12 cellular contexts compared by ENCODE assay signal in the genomic region with DNA sequence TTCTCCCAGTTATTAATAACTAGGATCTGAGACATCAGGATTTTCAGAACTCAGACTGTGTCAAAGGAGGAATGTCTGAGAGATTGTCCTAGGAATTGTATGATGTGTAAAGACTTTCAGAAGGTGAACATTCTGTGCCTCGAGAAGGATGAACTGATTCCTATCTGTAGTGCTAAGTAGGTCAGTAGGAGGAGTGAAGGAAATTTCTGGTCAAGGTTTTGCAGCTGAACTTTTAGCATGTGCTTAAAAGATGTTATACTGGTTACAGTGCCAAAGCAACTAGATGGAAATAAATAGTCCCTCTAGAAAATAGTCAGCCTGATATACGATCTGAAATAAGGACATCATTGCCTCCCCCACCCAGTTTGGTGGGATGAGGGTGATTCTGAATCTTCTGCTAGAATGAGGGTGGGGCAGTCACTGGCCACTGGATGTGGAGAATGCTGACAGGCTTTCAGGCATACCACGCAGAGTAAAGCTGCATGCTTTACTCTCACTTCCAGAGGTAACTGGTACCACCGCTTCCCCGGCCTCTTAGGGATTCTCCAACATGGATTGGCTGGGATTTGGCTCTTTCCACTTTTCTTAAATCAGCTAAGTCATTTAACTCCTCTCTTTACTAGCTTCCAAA. TPM values are rescaled to one million over a fixed set of nuclear protein-coding genes. Genes with fewer than 3 reads are reported as not detected.
DNase-seq lines count a peak whose midpoint lies in the region; ATAC-seq and TF ChIP-seq lines count a peak whose summit lies in the region.
"Had no signal": no experiment of that assay in that cellular context is flagged by ENCODE, and none has a peak within 500 bp of the region (broad histone marks: within the 10 kb centered on the region; RNA-seq: fewer than 3 reads in every experiment).

No MANE protein-coding gene starts in this region.

- no peaks in the 10 kb centered on the region for H3K9me3 Mint-ChIP-seq in brain
- H3K9me3 Mint-ChIP-seq: activated naive CD4-positive, alpha-beta T cell treated with anti-CD3 and anti-CD28 coated beads for 36 hours had no signal

- H3K4me3 ChIP-seq in stomach (no peak overlapping the region), left lung (no peak overlapping the region)

- no peak for TF ChIP-seq EP300 in stomach (IDR thresholded peaks at IDR 0.05)

- H3K4me1 ChIP-seq in stomach (peaks cover 0 to 27% (median 8%) of the 10 kb centered on the region in 4 donors), left lung (peaks cover 5 to 6% of the 10 kb centered on the region in 2 donors)

- no peaks in the 10 kb centered on the region for H3K27me3 Mint-ChIP-seq in brain

- no peaks in the 10 kb centered on the region for H3K27me3 ChIP-seq in stomach
- no peaks in the 10 kb centered on the region for H3K27me3 ChIP-seq in left lung

- H3K27ac Mint-ChIP-seq in brain = peak overlapping the region in 3 of 5 experiments; percentile 25 to 77 (median 77)
- H3K27ac Mint-ChIP-seq: activated naive CD4-positive, alpha-beta T cell treated with anti-CD3 and anti-CD28 coated beads for 36 hours had no signal

- intact Hi-C loops in stomach (cut with DNase I; ENCODE audit: low total_unique reads) = no loop called here
- intact Hi-C loops in left lung (cut with DNase I) = no loop called here

- no peak for TF ChIP-seq CTCF in brain (conservative IDR thresholded peaks at IDR 0.05)
- no peak for TF ChIP-seq CTCF in stomach (IDR thresholded peaks at IDR 0.05)
- no peak for TF ChIP-seq CTCF in left lung (IDR thresholded peaks at IDR 0.05)

- H3K27ac ChIP-seq in stomach (peak overlapping the region in 4 of 5 donors; percentile 42 to 71 (median 48)), left lung (peak overlapping the region in 1 of 2 donors; percentile 13)

- WGBS in stomach, 5 donors = 54 to 62% (median 55%) methylated on average over 5 of the region's 5 CpGs

- ATAC-seq in left lung = no peak

- DNase-seq in GM03348 (ENCODE audit: low spot score) (peak; percentile 48), islet precursor cell (peak; percentile 54), stomach (no peak), left lung (no peak), NCI-H2081 treated with DMSO at 0.1 percent for 48 hours (lab: John Stamatoyannopoulos, UW) (no peak)
- no peak for DNase-seq in activated effector memory CD4-positive, alpha-beta T cell treated with anti-CD3 and anti-CD28 coated beads, Interleukin-2, amount 50 U/mL, for 16 hours
- DNase-seq in activated CD8-positive, alpha-beta memory T cell treated with anti-CD3 and anti-CD28 coated beads, Interleukin-2, amount 50 U/mL, for 4 hours = no peak
- DNase-seq: activated CD4-positive, alpha-beta T cell treated with anti-CD3 and anti-CD28 coated beads, Interleukin-2, amount 50 U/mL, for 4 hours; activated naive CD4-positive, alpha-beta T cell treated with anti-CD3 and anti-CD28 coated beads for 36 hours; Karpas-422; kidney had no signal

- peaks cover 33% of the 10 kb centered on the region for H3K36me3 Mint-ChIP-seq in brain

- TF ChIP-seq POLR2A in stomach (IDR thresholded peaks at IDR 0.05) = no peak

- H3K36me3 ChIP-seq in stomach (peaks cover 0 to 14% (median 6%) of the 10 kb centered on the region in 4 donors), left lung (no peaks in the 10 kb centered on the region)

- peaks cover 10% of the 10 kb centered on the region for H3K4me1 Mint-ChIP-seq in brain

- H3K9me3 ChIP-seq in stomach (no peaks in the 10 kb centered on the region), left lung (no peaks in the 10 kb centered on the region)

- H3K4me3 Mint-ChIP-seq in brain = no peak overlapping the region
- H3K4me3 Mint-ChIP-seq: activated naive CD4-positive, alpha-beta T cell treated with anti-CD3 and anti-CD28 coated beads for 36 hours had no signal

RNA-seq across cellular contexts. Expression of gene VPS4A, which starts 57.2 kb away (rescaled TPM):
- polyA plus RNA-seq in brain (ENCODE audit: insufficient read depth, low read depth, low replicate concordance) (65.3 TPM), stomach (10 to 100 TPM; 27.3 to 30.4 (median 27.8) TPM)
- total RNA-seq in stomach (10 to 100 TPM in 4 of 5 donors, 1 to 10 TPM in 1; 4.1 to 51.0 (median 33.9) TPM), left lung (10 to 100 TPM; 20.6 to 25.9 TPM)

Comparison
In these comparisons a context has a peak if more than half of its experiments do, and no peak if none do; other contexts are left out.
1. DNase-seq: peak in GM03348 (single experiment) and islet precursor cell (single experiment); none in stomach (single experiment), activated effector memory CD4-positive, alpha-beta T cell treated with anti-CD3 and anti-CD28 coated beads, Interleukin-2, amount 50 U/mL, for 16 hours (single experiment), left lung (0 of 2), activated CD8-positive, alpha-beta memory T cell treated with anti-CD3 and anti-CD28 coated beads, Interleukin-2, amount 50 U/mL, for 4 hours (single experiment) and NCI-H2081 treated with DMSO at 0.1 percent for 48 hours (single experiment).